In genomic region chr1:10940451-10940804, GRCh38 we compare ENCODE assay signal across 1 cellular context.
TF ChIP-seq lines count a peak whose summit lies in the region.

No MANE protein-coding gene starts in this region.

TF ChIP-seq in K562, 482 proteins besides CTCF, POLR2A, EP300 and RAD21 (continued from another document):
- TF ChIP-seq ZNF609 (CRISPR knock-in tag; IDR thresholded peaks at IDR 0.05; ENCODE audit: borderline replicate concordance) (no peak), LCOR (CRISPR knock-in tag; IDR thresholded peaks at IDR 0.05) (no peak), NR0B1 (IDR thresholded peaks at IDR 0.05; ENCODE audit: partially characterized antibody) (no peak), ZNF75A (CRISPR knock-in tag; IDR thresholded peaks at IDR 0.05) (no peak), ELK3 (CRISPR knock-in tag; IDR thresholded peaks at IDR 0.05) (no peak), ZBTB12 (CRISPR knock-in tag; IDR thresholded peaks at IDR 0.05) (no peak), PRMT5 (CRISPR knock-in tag; IDR thresholded peaks at IDR 0.05) (no peak), ZBTB8A (IDR thresholded peaks at IDR 0.05; ENCODE audit: partially characterized antibody) (no peak), ZNF644 (tag; IDR thresholded peaks at IDR 0.05; ENCODE audit: low read depth) (no peak), SRSF3 (IDR thresholded peaks at IDR 0.05; ENCODE audit: insufficient read depth, low read length) (no peak), MNT (conservative IDR thresholded peaks at IDR 0.05) (no peak), GATAD2B (IDR thresholded peaks at IDR 0.05; ENCODE audit: borderline replicate concordance) (no peak), THRB (CRISPR knock-in tag; conservative IDR thresholded peaks at IDR 0.05) (no peak), ZNF764 (CRISPR knock-in tag; IDR thresholded peaks at IDR 0.05; ENCODE audit: low read depth) (no peak), PATZ1 (CRISPR knock-in tag; IDR thresholded peaks at IDR 0.05; ENCODE audit: borderline replicate concordance) (no peak), ZNF436 (CRISPR knock-in tag; IDR thresholded peaks at IDR 0.05) (no peak), ZNF347 (CRISPR knock-in tag; IDR thresholded peaks at IDR 0.05; ENCODE audit: low read depth) (no peak), TBP (optimal IDR thresholded peaks at IDR 0.05; ENCODE audit: low read depth, low read length) (no peak)
